8 cellular contexts compared by ENCODE assay signal in genomic region chr4:89294583-89295244, GRCh38. TPM values are rescaled to one million over a fixed set of nuclear protein-coding genes. Genes with fewer than 3 reads are reported as not detected.
DNase-seq lines count a peak whose midpoint lies in the region; ATAC-seq, FAIRE-seq and TF ChIP-seq lines count a peak whose summit lies in the region.

No MANE protein-coding gene starts in this region.

- in situ Hi-C loops in HepG2 (cut with HindIII; ENCODE audit: extremely low pct_ligation_motif_present, low pct_unique_long_range_greater_than_20kb) = no loop called here

- CTCF ChIA-PET in HepG2 (lab: Yijun Ruan, JAX; ENCODE audit: low intra/inter-chr PET ratio, low total read pairs) = no interaction called here

- no peak for TF ChIP-seq POLR2A in right lobe of liver (IDR thresholded peaks at IDR 0.05)
- TF ChIP-seq POLR2A in HepG2 (IDR thresholded peaks at IDR 0.05; ENCODE audit: insufficient read depth in 1 of 2, low read depth in 2 of 2, low read length in 2 of 2) = no peak

- WGBS in right lobe of liver (ENCODE audit: insufficient coverage, low coverage, low lambda C conversion rate, missing lambda C conversion rate) = 38% methylated on average over 4 of the region's 4 CpGs
- WGBS in HepG2 (ENCODE audit: low lambda C conversion rate) = 3% methylated on average over 4 of the region's 4 CpGs

- no peak overlapping the region for H3K4me3 ChIP-seq in right lobe of liver
- H3K4me3 ChIP-seq in HepG2 (replicated peaks in 1 of 3; ENCODE audit: insufficient read depth in 1 of 3, low read depth in 2 of 3, low read length in 3 of 3) = no peak overlapping the region
- H3K4me3 ChIP-seq in upper lobe of right lung = no peak overlapping the region

- peaks cover 0 to 33% (median 0%) of the 10 kb centered on the region in 4 donors for H3K4me1 ChIP-seq in right lobe of liver
- 0 out of 2 replicates have a peak, but pooled peaks cover 7% of the 10 kb centered on the region for H3K4me1 ChIP-seq in HepG2 (ENCODE audit: insufficient read depth, low read length)
- peaks cover 20% of the 10 kb centered on the region for H3K4me1 ChIP-seq in upper lobe of right lung

- TF ChIP-seq CTCF in right lobe of liver (IDR thresholded peaks at IDR 0.05) = no peak
- no peak for TF ChIP-seq CTCF in HepG2 (CRISPR knock-in tag; IDR thresholded peaks at IDR 0.05)
- TF ChIP-seq CTCF in upper lobe of right lung (IDR thresholded peaks at IDR 0.05) = no peak
- TF ChIP-seq CTCF in chondrocyte (IDR thresholded peaks at IDR 0.05) = no peak
- TF ChIP-seq CTCF in mesothelial cell of epicardium (IDR thresholded peaks at IDR 0.05; ENCODE audit: unreplicated experiment) = no peak

- no peak for FAIRE-seq in HepG2 (lab: Jason Lieb, UNC)

- DNase-seq in right lobe of liver = no peak
- no peak for DNase-seq in HepG2 (ENCODE audit: low spot score)
- DNase-seq in upper lobe of right lung = no peak
- no peak for DNase-seq in chondrocyte (ENCODE audit: low spot score)
- no peak for DNase-seq in mesothelial cell of epicardium (ENCODE audit: low spot score in 2 of 2, unreplicated experiment in 2 of 2)
- DNase-seq in amygdala (lab: John Stamatoyannopoulos, UW) = no peak

- H3K36me3 Mint-ChIP-seq in T-helper 1 cell treated with Interleukin-12 subunit alpha and Interleukin-12 subunit beta and Interleukin-4 antibody, amounts not matched to agents 30 μg/mL and 1 μg/mL, for 36 hours (ENCODE audit: low read depth) = peaks cover 47% of the 10 kb centered on the region
- H3K36me3 Mint-ChIP-seq in chondrocyte (ENCODE audit: low read depth) = peaks cover 1% of the 10 kb centered on the region
- H3K36me3 Mint-ChIP-seq in mesothelial cell of epicardium = peaks cover 3% of the 10 kb centered on the region

- H3K9me3 ChIP-seq in right lobe of liver = no peaks in the 10 kb centered on the region
- no peaks in the 10 kb centered on the region for H3K9me3 ChIP-seq in HepG2 (ENCODE audit: low read length)
- H3K9me3 ChIP-seq in upper lobe of right lung = no peaks in the 10 kb centered on the region

- no TSS peak for BruUV-seq in HepG2 (replicated peaks; lab: Mats Ljungman, UMichigan)

- no peaks in the 10 kb centered on the region for H3K27me3 Mint-ChIP-seq in T-helper 1 cell treated with Interleukin-12 subunit alpha and Interleukin-12 subunit beta and Interleukin-4 antibody, amounts not matched to agents 30 μg/mL and 1 μg/mL, for 36 hours (ENCODE audit: low read depth)
- H3K27me3 Mint-ChIP-seq in chondrocyte (ENCODE audit: low read depth) (peaks cover 15% of the 10 kb centered on the region), mesothelial cell of epicardium (ENCODE audit: low read depth) (no peaks in the 10 kb centered on the region)

- intact Hi-C loops in right lobe of liver (cut with DNase I) = no loop called here
- intact Hi-C loops in HepG2 (cut with micrococcal nuclease; ENCODE audit: unreplicated experiment) = no loop called here
- intact Hi-C loops in upper lobe of right lung (cut with DNase I) = no loop called here

- H3K4me3 Mint-ChIP-seq in T-helper 1 cell treated with Interleukin-12 subunit alpha and Interleukin-12 subunit beta and Interleukin-4 antibody, amounts not matched to agents 30 μg/mL and 1 μg/mL, for 36 hours = peak overlapping the region; percentile 79
- H3K4me3 Mint-ChIP-seq in chondrocyte (ENCODE audit: unreplicated experiment) (no peak overlapping the region), mesothelial cell of epicardium (no peak overlapping the region)

- TF ChIP-seq RAD21 in HepG2 (CRISPR knock-in tag; IDR thresholded peaks at IDR 0.05) = no peak

- H3K27ac Mint-ChIP-seq in T-helper 1 cell treated with Interleukin-12 subunit alpha and Interleukin-12 subunit beta and Interleukin-4 antibody, amounts not matched to agents 30 μg/mL and 1 μg/mL, for 36 hours = peak overlapping the region; percentile 99
- H3K27ac Mint-ChIP-seq in chondrocyte (ENCODE audit: unreplicated experiment) (no peak overlapping the region), mesothelial cell of epicardium (no peak overlapping the region)

- POLR2A ChIA-PET in HepG2 (lab: Yijun Ruan, JAX) = no interaction called here

- peaks cover 4% of the 10 kb centered on the region for H3K9me3 Mint-ChIP-seq in T-helper 1 cell treated with Interleukin-12 subunit alpha and Interleukin-12 subunit beta and Interleukin-4 antibody, amounts not matched to agents 30 μg/mL and 1 μg/mL, for 36 hours
- H3K9me3 Mint-ChIP-seq in chondrocyte (ENCODE audit: low read depth) (peaks cover 8% of the 10 kb centered on the region), mesothelial cell of epicardium (peaks cover 9% of the 10 kb centered on the region)

- no peaks in the 10 kb centered on the region for H3K79me2 ChIP-seq in HepG2 (ENCODE audit: insufficient read depth, low read length)

- no peak overlapping the region for H3K4me2 ChIP-seq in HepG2 (ENCODE audit: low read depth, low read length)

- no peaks in the 10 kb centered on the region for H4K20me1 ChIP-seq in HepG2 (ENCODE audit: insufficient read depth, low read length)

- H3K9ac ChIP-seq in HepG2 (ENCODE audit: insufficient read depth, low read depth, low read length) = no peak overlapping the region

- H3K4me1 Mint-ChIP-seq in T-helper 1 cell treated with Interleukin-12 subunit alpha and Interleukin-12 subunit beta and Interleukin-4 antibody, amounts not matched to agents 30 μg/mL and 1 μg/mL, for 36 hours (ENCODE audit: low read depth) = peaks cover 78% of the 10 kb centered on the region
- H3K4me1 Mint-ChIP-seq in chondrocyte (ENCODE audit: low read depth) (peaks cover 10% of the 10 kb centered on the region), mesothelial cell of epicardium (peaks cover 16% of the 10 kb centered on the region)

- TF ChIP-seq EP300 in HepG2 (IDR thresholded peaks at IDR 0.05; ENCODE audit: low read depth in 2 of 2, low read length in 2 of 2) (no peak), HepG2 (CRISPR knock-in tag; IDR thresholded peaks at IDR 0.05; ENCODE audit: borderline replicate concordance) (no peak)

- ATAC-seq in right lobe of liver (no peak), HepG2 (no peak), HG03045 (IDR thresholded peaks at IDR 0.05; ENCODE audit: unreplicated experiment) (peak; percentile 69), upper lobe of right lung (peak; percentile 42)

- H3K27ac ChIP-seq in right lobe of liver (peak overlapping the region in 2 of 3 donors; percentile 76 to 83), HepG2 (ENCODE audit: extremely low read length, insufficient read depth, low read length) (no peak overlapping the region), upper lobe of right lung (no peak overlapping the region)

- no peaks in the 10 kb centered on the region for H3K36me3 ChIP-seq in right lobe of liver
- no peaks in the 10 kb centered on the region for H3K36me3 ChIP-seq in HepG2 (replicated peaks in 1 of 2; ENCODE audit: control insufficient read depth in 1 of 2, insufficient read depth in 2 of 2, low read length in 2 of 2)
- no peaks in the 10 kb centered on the region for H3K36me3 ChIP-seq in upper lobe of right lung

- no peaks in the 10 kb centered on the region for H3K27me3 ChIP-seq in right lobe of liver
- H3K27me3 ChIP-seq in HepG2 (ENCODE audit: control insufficient read depth in 1 of 2, insufficient read depth in 2 of 2, low read length in 2 of 2) = no peaks in the 10 kb centered on the region
- H3K27me3 ChIP-seq in upper lobe of right lung = no peaks in the 10 kb centered on the region

- no peak overlapping the region for H2AFZ ChIP-seq in HepG2 (ENCODE audit: low read length)

TF ChIP-seq in HepG2, 621 proteins besides CTCF, POLR2A, EP300 and RAD21 (continues in another document):
- no peak for TF ChIP-seq NR3C1 (CRISPR knock-in tag; IDR thresholded peaks at IDR 0.05)
- TF ChIP-seq MEF2D (CRISPR knock-in tag; IDR thresholded peaks at IDR 0.05) = no peak
- TF ChIP-seq RELA (CRISPR knock-in tag; IDR thresholded peaks at IDR 0.05) = no peak
- no peak for TF ChIP-seq FOSL1 (CRISPR knock-in tag; IDR thresholded peaks at IDR 0.05; ENCODE audit: borderline replicate concordance)
- TF ChIP-seq HOXA7 (CRISPR knock-in tag; IDR thresholded peaks at IDR 0.05) = no peak
- TF ChIP-seq ZNF784 (CRISPR knock-in tag; IDR thresholded peaks at IDR 0.05; ENCODE audit: borderline replicate concordance) = no peak
- TF ChIP-seq JUN (CRISPR knock-in tag; IDR thresholded peaks at IDR 0.05) = no peak
- no peak for TF ChIP-seq ZNF616 (CRISPR knock-in tag; IDR thresholded peaks at IDR 0.05; ENCODE audit: low read depth)

RNA-seq across cellular contexts. Expression of gene GPRIN3, which starts 12.9 kb away (rescaled TPM):
- total RNA-seq in right lobe of liver (1 to 10 TPM in 3 of 6 experiments, under 1 TPM in 3; 0.29 to 7.9 (median 3.9) TPM), HepG2 (2016; rRNA removed; fragmentation: Illumina TruSeq; extraction: Trizol) (not detected in 2 replicates), upper lobe of right lung (25.2 TPM), chondrocyte (0.03 to 0.10 TPM (median 0.10 TPM) in 3 replicates), mesothelial cell of epicardium (1.4 to 1.6 TPM (median 1.5 TPM) in 3 replicates)
- total RNA-seq in HepG2 (2016; cell fraction: cytosol; rRNA removed; fragmentation: Illumina TruSeq; extraction: Trizol; ENCODE audit: low read depth) = not detected in 2 replicates
- total RNA-seq in HepG2 (2016; cell fraction: insoluble cytoplasmic fraction; rRNA removed; fragmentation: Illumina TruSeq; extraction: Trizol) = not detected in 2 replicates
- not detected in 2 replicates for total RNA-seq in HepG2 (2016; cell fraction: membrane; rRNA removed; fragmentation: Illumina TruSeq; extraction: Trizol)
- not detected in 2 replicates for total RNA-seq in HepG2 (2016; cell fraction: nucleus; rRNA removed; fragmentation: Illumina TruSeq; extraction: Trizol)
- polyA plus RNA-seq in HepG2 (2011; rRNA removed) = not detected in 2 replicates
- not detected in 2 replicates for polyA plus RNA-seq in HepG2 (2011; cell fraction: cytosol; rRNA removed)
- polyA plus RNA-seq in HepG2 (2011; cell fraction: nucleus; rRNA removed) = not detected in 2 replicates
- not detected in 2 replicates for polyA plus RNA-seq in HepG2 (2012)
- polyA plus RNA-seq in HepG2 (2016; cell fraction: cytosol; fragmentation: Illumina TruSeq; extraction: Trizol; ENCODE audit: low read depth) = not detected in 2 replicates
- polyA plus RNA-seq in HepG2 (2016; cell fraction: insoluble cytoplasmic fraction; fragmentation: Illumina TruSeq; extraction: Trizol; ENCODE audit: low read depth) = not detected in 2 replicates
- polyA plus RNA-seq in HepG2 (2016; cell fraction: membrane; fragmentation: Illumina TruSeq; extraction: Trizol; ENCODE audit: low read depth) = not detected in 2 replicates
- not detected in 2 replicates for polyA plus RNA-seq in HepG2 (2016; cell fraction: nucleus; fragmentation: Illumina TruSeq; extraction: Trizol; ENCODE audit: insufficient read depth, low read depth)
- not detected in 2 replicates for polyA minus RNA-seq in HepG2 (2011; rRNA and poly(A)+ RNA removed; ENCODE audit: low replicate concordance)
- polyA minus RNA-seq in HepG2 (2011; cell fraction: cytosol; rRNA and poly(A)+ RNA removed) = not detected in 2 replicates
- polyA minus RNA-seq in HepG2 (2011; cell fraction: nucleus; rRNA and poly(A)+ RNA removed) = not detected in 2 replicates

Comparison
In these comparisons a context has a peak if more than half of its experiments do, and no peak if none do; other contexts are left out.
1. H3K27ac ChIP-seq: peak in right lobe of liver (2 of 3); none in HepG2 (single experiment) and upper lobe of right lung (single experiment).
2. ATAC-seq: peak in HG03045 (single experiment) and upper lobe of right lung (single experiment); none in right lobe of liver (0 of 4) and HepG2 (single experiment).